Comparison of ENCODE assay signal across 9 cellular contexts in the genomic region with DNA sequence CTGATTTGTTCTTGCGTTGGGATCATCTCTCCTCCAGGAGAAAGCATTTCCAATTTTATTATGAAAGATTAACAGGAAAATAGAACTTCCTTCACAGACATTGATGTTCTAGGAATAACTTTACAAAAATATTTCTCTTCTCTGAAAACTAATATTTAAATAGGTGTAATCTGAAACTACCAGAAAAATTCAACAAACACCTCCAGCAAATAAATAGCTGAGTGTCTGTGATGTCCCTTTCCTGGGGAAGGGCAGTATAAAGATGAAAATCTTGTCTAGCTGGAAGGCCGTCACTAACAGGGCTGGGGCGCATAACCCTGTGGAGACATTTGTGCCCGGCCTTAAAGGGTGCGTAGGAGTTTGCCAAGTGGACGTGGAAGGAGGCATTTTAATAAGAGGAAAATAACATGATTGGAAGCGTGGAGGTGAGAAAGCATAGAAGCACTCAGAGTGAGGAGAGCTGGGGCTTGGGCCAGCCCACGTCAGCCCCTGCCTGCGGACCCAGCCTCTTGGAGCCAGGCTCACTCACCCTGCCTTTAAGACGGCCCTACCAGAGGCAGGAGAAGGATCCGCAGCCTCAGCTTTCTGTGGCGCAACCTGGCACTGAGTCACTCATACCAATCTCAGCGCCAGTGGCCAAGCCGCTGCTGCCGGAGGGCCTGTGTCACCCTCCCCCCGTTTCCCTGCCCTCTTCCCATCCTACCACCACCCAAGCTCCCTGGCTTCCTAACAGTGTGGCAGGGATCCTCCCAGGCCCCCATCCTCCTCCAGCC.
DNase-seq lines count a peak whose midpoint lies in the region; ATAC-seq and TF ChIP-seq lines count a peak whose summit lies in the region.
"Had no signal": no experiment of that assay in that cellular context is flagged by ENCODE, and none has a peak within 500 bp of the region (broad histone marks: within the 10 kb centered on the region; RNA-seq: fewer than 3 reads in every experiment).

No MANE protein-coding gene starts in this region.

- H3K27ac ChIP-seq in ascending aorta: peak overlapping the region; percentile 75 to 85
- H3K27ac ChIP-seq: 22Rv1 had no signal

- H3K9me3 ChIP-seq in ascending aorta: no peaks in the 10 kb centered on the region

- no peaks in the 10 kb centered on the region for H3K36me3 ChIP-seq in ascending aorta

- peaks cover 3 to 20% of the 10 kb centered on the region in 2 donors for H3K4me1 ChIP-seq in ascending aorta

- intact Hi-C loops in ascending aorta (cut with DNase I): loop anchor here (2.0 to 5.0 kb wide), 2 partner anchors 49 to 286 kb away; a partner anchor contains a TSS

- no peak for TF ChIP-seq CTCF in ascending aorta (IDR thresholded peaks at IDR 0.05)

- DNase-seq in NK-92 treated with Interleukin-12 subunit alpha and Interleukin-12 subunit beta, amount 100 ng/mL, for 24 hours (lab: John Stamatoyannopoulos, UW): peak; percentile 50
- DNase-seq in NK-92 (lab: John Stamatoyannopoulos, UW; ENCODE audit: unreplicated experiment): no peak
- DNase-seq in NOMO-1 treated with DMSO at 0.1 percent for 48 hours (lab: John Stamatoyannopoulos, UW; ENCODE audit: unreplicated experiment): peak; percentile 74
- peak in 1 of 2 donors; percentile 85 for DNase-seq in ascending aorta (ENCODE audit: low spot score in 2 of 2)
- DNase-seq in non-pigmented ciliary epithelial cell (ENCODE audit: low read depth): peak; percentile 76
- no peak for DNase-seq in cerebellar cortex (ENCODE audit: low spot score)
- DNase-seq in iPS-NIHi7 (ENCODE audit: extremely low spot score): no peak

- H3K4me3 ChIP-seq in ascending aorta: no peak overlapping the region

- no peak for ATAC-seq in GM21786 (IDR thresholded peaks at IDR 0.05; ENCODE audit: unreplicated experiment)

- H3K27me3 ChIP-seq in ascending aorta: no peaks in the 10 kb centered on the region

Comparison
In these comparisons a context has a peak if more than half of its experiments do, and no peak if none do; other contexts are left out.
1. DNase-seq: peak in NK-92 treated with Interleukin-12 subunit alpha and Interleukin-12 subunit beta, amount 100 ng/mL, for 24 hours (single experiment), NOMO-1 treated with DMSO at 0.1 percent for 48 hours (single experiment) and non-pigmented ciliary epithelial cell (single experiment); none in NK-92 (single experiment), cerebellar cortex (single experiment) and iPS-NIHi7 (single experiment).